ENCODE assay signal across 17 cellular contexts in the genomic region with DNA sequence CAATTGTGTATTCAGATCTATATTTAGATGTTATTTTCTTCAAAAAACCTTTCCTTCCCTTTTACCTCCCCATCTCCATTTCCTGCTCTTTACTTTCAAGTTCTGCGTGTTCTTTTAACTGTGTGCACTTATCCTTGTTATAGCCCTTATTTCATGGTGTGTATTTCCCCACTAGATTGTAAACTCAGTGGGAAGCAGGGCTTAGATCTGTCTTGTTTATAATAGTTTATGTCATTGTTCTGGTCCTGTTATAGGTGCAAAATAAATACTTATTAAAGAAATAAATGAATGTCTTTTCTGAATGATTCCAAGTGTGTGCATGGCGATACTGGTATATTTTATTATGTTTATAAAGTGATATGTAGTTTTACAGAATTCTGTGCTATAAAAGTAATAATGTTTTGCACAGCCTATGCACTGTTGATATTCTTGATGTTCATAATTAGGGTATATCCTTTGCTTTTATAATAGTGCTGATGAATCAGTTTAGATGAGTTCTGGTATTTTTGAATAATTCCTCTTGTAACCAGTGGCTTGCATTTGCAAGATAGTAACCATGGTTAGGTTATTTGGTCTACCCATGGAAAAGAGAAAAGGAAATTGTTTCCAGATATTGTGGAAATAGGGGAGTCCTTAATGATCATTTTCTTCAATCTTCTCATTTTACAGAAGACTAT. TPM values are rescaled to one million over a fixed set of nuclear protein-coding genes. Genes with fewer than 3 reads are reported as not detected.
DNase-seq lines count a peak whose midpoint lies in the region; ATAC-seq, FAIRE-seq and TF ChIP-seq lines count a peak whose summit lies in the region.
"Had no signal": no experiment of that assay in that cellular context is flagged by ENCODE, and none has a peak within 500 bp of the region (broad histone marks: within the 10 kb centered on the region; RNA-seq: fewer than 3 reads in every experiment).

No MANE protein-coding gene starts in this region.

- no peak for TF ChIP-seq POLR2A in H54 (IDR thresholded peaks at IDR 0.05; ENCODE audit: low read depth, low read length)

- no peak overlapping the region for H2AFZ ChIP-seq in hepatocyte

- H3K9me2 ChIP-seq in hepatocyte (replicated peaks; ENCODE audit: insufficient read depth): no peaks in the 10 kb centered on the region

- WGBS in right cardiac atrium: 78% methylated on average over 2 of the region's 2 CpGs
- 73 to 82% methylated on average over 2 of the region's 2 CpGs for WGBS in heart right ventricle, 2 donors
- WGBS in hepatocyte (ENCODE audit: low lambda C conversion rate, missing lambda C conversion rate): 75% methylated on average over 2 of the region's 2 CpGs

- CTCF ChIA-PET in activated CD8-positive, alpha-beta T cell treated with anti-CD3 and anti-CD28 coated beads for 36 hours (lab: Charles Lee): interaction anchor here (0.6 to 1.6 kb wide), 3 partner anchors 12 to 69 kb away, joined by 3 to 6 read pairs (median 4); a partner anchor contains a TSS

- peaks cover 85% of the 10 kb centered on the region for H3K4me1 Mint-ChIP-seq in activated CD8-positive, alpha-beta T cell treated with anti-CD3 and anti-CD28 coated beads for 36 hours (ENCODE audit: low read depth)
- peaks cover 30% of the 10 kb centered on the region for H3K4me1 Mint-ChIP-seq in type B pancreatic cell (ENCODE audit: unreplicated experiment)
- H3K4me1 Mint-ChIP-seq in naive thymus-derived CD8-positive, alpha-beta T cell: peaks cover 13 to 34% (median 24%) of the 10 kb centered on the region in 4 donors

- no peak for FAIRE-seq in H54 (lab: Jason Lieb, UNC)
- FAIRE-seq: GM12878 had no signal

- H3K4me1 ChIP-seq in right cardiac atrium (ENCODE audit: control insufficient read depth, insufficient read depth, low read length) (peaks cover 11% of the 10 kb centered on the region), heart right ventricle (peaks cover 0 to 50% (median 29%) of the 10 kb centered on the region in 9 donors), hepatocyte (ENCODE audit: insufficient read depth) (peaks cover 17% of the 10 kb centered on the region)

- H3K4me3 ChIP-seq in right cardiac atrium (ENCODE audit: low read length) (peak overlapping the region; percentile 28), heart right ventricle (no peak overlapping the region), hepatocyte (no peak overlapping the region)
- H3K4me3 ChIP-seq: GM12878, prostate gland had no signal

- ATAC-seq in right cardiac atrium (no peak), heart right ventricle (no peak)
- no peak for ATAC-seq in activated CD8-positive, alpha-beta T cell treated with anti-CD3 and anti-CD28 coated beads for 36 hours
- no peak for ATAC-seq in naive thymus-derived CD8-positive, alpha-beta T cell

- H3K27me3 ChIP-seq in right cardiac atrium (ENCODE audit: control insufficient read depth, insufficient read depth) (no peaks in the 10 kb centered on the region), heart right ventricle (no peaks in the 10 kb centered on the region), hepatocyte (no peaks in the 10 kb centered on the region)
- H3K27me3 ChIP-seq: BE2C had no signal

- TF ChIP-seq CTCF in heart right ventricle (IDR thresholded peaks at IDR 0.05): no peak
- no peak for TF ChIP-seq CTCF in activated CD8-positive, alpha-beta T cell treated with anti-CD3 and anti-CD28 coated beads for 36 hours (IDR thresholded peaks at IDR 0.05)
- TF ChIP-seq CTCF in hepatocyte (IDR thresholded peaks at IDR 0.05; ENCODE audit: poor library complexity): no peak
- TF ChIP-seq CTCF in type B pancreatic cell (conservative IDR thresholded peaks at IDR 0.05): no peak

- H3K27ac ChIP-seq in right cardiac atrium (ENCODE audit: low read length) (no peak overlapping the region), heart right ventricle (no peak overlapping the region), hepatocyte (peak overlapping the region; percentile 51)

- DNase-seq in right cardiac atrium (no peak), heart right ventricle (no peak), hepatocyte (ENCODE audit: low spot score) (no peak), type B pancreatic cell (ENCODE audit: extremely low spot score, unreplicated experiment) (no peak), COLO829 (ENCODE audit: low spot score) (no peak), H54 (ENCODE audit: insufficient read length, low spot score) (no peak)
- no peak for DNase-seq in activated CD8-positive, alpha-beta T cell treated with anti-CD3 and anti-CD28 coated beads for 36 hours
- DNase-seq in naive thymus-derived CD8-positive, alpha-beta T cell: no peak
- DNase-seq: BE2C; effector CD4-positive, alpha-beta T cell; foreskin melanocyte; KBM-7; NCI-H1436; NCI-H524; RPMI8226 had no signal

- H3K36me3 Mint-ChIP-seq in activated CD8-positive, alpha-beta T cell treated with anti-CD3 and anti-CD28 coated beads for 36 hours (ENCODE audit: low read depth): peaks cover 23% of the 10 kb centered on the region
- peaks cover 12% of the 10 kb centered on the region for H3K36me3 Mint-ChIP-seq in type B pancreatic cell
- H3K36me3 Mint-ChIP-seq in naive thymus-derived CD8-positive, alpha-beta T cell: peaks cover 0 to 7% (median 0%) of the 10 kb centered on the region in 3 donors

- peaks cover 4% of the 10 kb centered on the region for H3K9me3 Mint-ChIP-seq in activated CD8-positive, alpha-beta T cell treated with anti-CD3 and anti-CD28 coated beads for 36 hours
- H3K9me3 Mint-ChIP-seq in type B pancreatic cell: peaks cover 4% of the 10 kb centered on the region
- H3K9me3 Mint-ChIP-seq in naive thymus-derived CD8-positive, alpha-beta T cell: no peaks in the 10 kb centered on the region

- H3K79me2 ChIP-seq in hepatocyte: peaks cover 100% of the 10 kb centered on the region

- H3K27ac Mint-ChIP-seq in activated CD8-positive, alpha-beta T cell treated with anti-CD3 and anti-CD28 coated beads for 36 hours: peak overlapping the region; percentile 57
- H3K27ac Mint-ChIP-seq in type B pancreatic cell: peak overlapping the region; percentile 86
- H3K27ac Mint-ChIP-seq in naive thymus-derived CD8-positive, alpha-beta T cell: peak overlapping the region in 1 of 10 donors; percentile 53

- peak overlapping the region; percentile 24 for H3K4me3 Mint-ChIP-seq in activated CD8-positive, alpha-beta T cell treated with anti-CD3 and anti-CD28 coated beads for 36 hours
- peak overlapping the region; percentile 39 for H3K4me3 Mint-ChIP-seq in type B pancreatic cell
- H3K4me3 Mint-ChIP-seq in naive thymus-derived CD8-positive, alpha-beta T cell: peak overlapping the region in 3 of 10 donors; percentile 6 to 29 (median 6)

- H3K36me3 ChIP-seq in heart right ventricle: no peaks in the 10 kb centered on the region
- H3K36me3 ChIP-seq in hepatocyte (replicated peaks; ENCODE audit: insufficient read depth, low read depth): no peaks in the 10 kb centered on the region
- H3K36me3 ChIP-seq: BE2C, prostate gland had no signal

- POLR2A ChIA-PET in activated CD8-positive, alpha-beta T cell treated with anti-CD3 and anti-CD28 coated beads for 36 hours (lab: Charles Lee): no interaction called here
- POLR2A ChIA-PET in naive thymus-derived CD8-positive, alpha-beta T cell (lab: Charles Lee): no interaction called here

- intact Hi-C loops in right cardiac atrium (cut with DNase I): no loop called here
- intact Hi-C loops in heart right ventricle (cut with DNase I): no loop called here
- intact Hi-C loops in activated CD8-positive, alpha-beta T cell treated with anti-CD3 and anti-CD28 coated beads for 36 hours (cut with micrococcal nuclease): no loop called here

- H3K27me3 Mint-ChIP-seq in activated CD8-positive, alpha-beta T cell treated with anti-CD3 and anti-CD28 coated beads for 36 hours: no peaks in the 10 kb centered on the region
- no peaks in the 10 kb centered on the region for H3K27me3 Mint-ChIP-seq in type B pancreatic cell
- peaks cover 0 to 3% (median 0%) of the 10 kb centered on the region in 5 donors for H3K27me3 Mint-ChIP-seq in naive thymus-derived CD8-positive, alpha-beta T cell

- peak overlapping the region; percentile 51 for H3K4me2 ChIP-seq in hepatocyte

- H4K20me1 ChIP-seq in hepatocyte (ENCODE audit: insufficient read depth, poor library complexity, severe bottlenecking): peaks cover 72% of the 10 kb centered on the region

- no peaks in the 10 kb centered on the region for H3K9me3 ChIP-seq in right cardiac atrium (ENCODE audit: control insufficient read depth, low read length)
- H3K9me3 ChIP-seq in heart right ventricle: no peaks in the 10 kb centered on the region
- H3K9me3 ChIP-seq in hepatocyte (ENCODE audit: low read depth): no peaks in the 10 kb centered on the region
- H3K9me3 ChIP-seq: BE2C, prostate gland had no signal

RNA-seq across cellular contexts. Expression of a gene that starts 12.1 kb away (rescaled TPM):
- total RNA-seq in right cardiac atrium (10 to 100 TPM; 37.6 to 48.7 (median 41.6) TPM), heart right ventricle (10 to 100 TPM; 27.9 to 42.7 (median 34.0) TPM), hepatocyte (72.8 and 80.2 TPM in 2 replicates), type B pancreatic cell (ENCODE audit: low replicate concordance) (41.7 and 97.5 TPM in 2 replicates)
- polyA plus RNA-seq in right cardiac atrium (29.0 TPM), heart right ventricle (10 to 100 TPM in 1 of 2 donors, 1 to 10 TPM in 1; 9.9 to 16.9 TPM), hepatocyte (40.6 and 54.4 TPM in 2 replicates)
- total RNA-seq in activated CD8-positive, alpha-beta T cell treated with anti-CD3 and anti-CD28 coated beads for 36 hours: 10 to 100 TPM; 67.4 to 69.1 TPM
- total RNA-seq in naive thymus-derived CD8-positive, alpha-beta T cell: 1 to 10 TPM in 1 of 2 experiments, under 1 TPM in 1; 0.78 to 1.9 TPM
- 1 to 10 TPM in 2 of 3 donors, under 1 TPM in 1; 0.57 to 3.1 (median 2.3) TPM for polyA plus RNA-seq in naive thymus-derived CD8-positive, alpha-beta T cell

Comparison
In these comparisons a context has a peak if more than half of its experiments do, and no peak if none do; other contexts are left out.
1. RNA of a gene that starts 12.1 kb away (total RNA-seq): 72.8 to 80.2 TPM in hepatocyte, 67.4 to 69.1 TPM in activated CD8-positive, alpha-beta T cell treated with anti-CD3 and anti-CD28 coated beads for 36 hours, 37.6 to 48.7 TPM in right cardiac atrium, 41.7 to 97.5 TPM in type B pancreatic cell and 27.9 to 42.7 TPM in heart right ventricle; 0.78 to 1.9 TPM in naive thymus-derived CD8-positive, alpha-beta T cell; every median in the first group is over 10 times any median in the second.